ENCODE assay signal across 19 cellular contexts in genomic region chr5:32511778-32512374, GRCh38.
DNase-seq lines count a peak whose midpoint lies in the region; ATAC-seq and TF ChIP-seq lines count a peak whose summit lies in the region.
"Had no signal": no experiment of that assay in that cellular context is flagged by ENCODE, and none has a peak within 500 bp of the region (broad histone marks: within the 10 kb centered on the region; RNA-seq: fewer than 3 reads in every experiment).

No MANE protein-coding gene starts in this region.

- no peak for TF ChIP-seq CTCF in spleen (IDR thresholded peaks at IDR 0.05 in 8 of 11, conservative IDR thresholded peaks at IDR 0.05 in 3 of 11)

- H3K9me3 Mint-ChIP-seq in activated T-cell treated with anti-CD3 and anti-CD28 coated beads, Interleukin-2, amount 50 U/mL, for 72 hours: no peaks in the 10 kb centered on the region
- no peaks in the 10 kb centered on the region for H3K9me3 Mint-ChIP-seq in activated T-cell treated with anti-CD3 and anti-CD28 coated beads, Interleukin-2, amount 50 U/mL, for 24 hours
- H3K9me3 Mint-ChIP-seq in effector memory CD8-positive, alpha-beta T cell: no peaks in the 10 kb centered on the region

- H3K4me1 Mint-ChIP-seq in activated T-cell treated with anti-CD3 and anti-CD28 coated beads, Interleukin-2, amount 50 U/mL, for 72 hours (ENCODE audit: low read depth): no peaks in the 10 kb centered on the region
- no peaks in the 10 kb centered on the region for H3K4me1 Mint-ChIP-seq in activated T-cell treated with anti-CD3 and anti-CD28 coated beads, Interleukin-2, amount 50 U/mL, for 24 hours (ENCODE audit: low read depth)
- no peaks in the 10 kb centered on the region for H3K4me1 Mint-ChIP-seq in effector memory CD8-positive, alpha-beta T cell (ENCODE audit: low read depth in 2 of 2)

- no peak overlapping the region for H3K27ac Mint-ChIP-seq in activated T-cell treated with anti-CD3 and anti-CD28 coated beads, Interleukin-2, amount 50 U/mL, for 72 hours
- H3K27ac Mint-ChIP-seq in activated T-cell treated with anti-CD3 and anti-CD28 coated beads, Interleukin-2, amount 50 U/mL, for 24 hours: no peak overlapping the region
- H3K27ac Mint-ChIP-seq in effector memory CD8-positive, alpha-beta T cell: no peak overlapping the region
- H3K27ac Mint-ChIP-seq: CD14-positive monocyte had no signal

- H3K27me3 Mint-ChIP-seq in activated T-cell treated with anti-CD3 and anti-CD28 coated beads, Interleukin-2, amount 50 U/mL, for 72 hours (ENCODE audit: low read depth): no peaks in the 10 kb centered on the region
- no peaks in the 10 kb centered on the region for H3K27me3 Mint-ChIP-seq in activated T-cell treated with anti-CD3 and anti-CD28 coated beads, Interleukin-2, amount 50 U/mL, for 24 hours
- H3K27me3 Mint-ChIP-seq in effector memory CD8-positive, alpha-beta T cell: peaks cover 7 to 8% of the 10 kb centered on the region in 2 donors

- intact Hi-C loops in spleen (cut with DNase I; ENCODE audit: low total_unique reads): no loop called here

- no peak for TF ChIP-seq POLR2A in spleen (IDR thresholded peaks at IDR 0.05)

- no peaks in the 10 kb centered on the region for H3K36me3 ChIP-seq in spleen
- H3K36me3 ChIP-seq: adrenal gland, heart right ventricle, left ventricle myocardium inferior had no signal

- H3K9me3 ChIP-seq in spleen: no peaks in the 10 kb centered on the region
- H3K9me3 ChIP-seq: adrenal gland, heart right ventricle, left ventricle myocardium inferior had no signal

- no peak overlapping the region for H3K4me3 Mint-ChIP-seq in activated T-cell treated with anti-CD3 and anti-CD28 coated beads, Interleukin-2, amount 50 U/mL, for 72 hours
- no peak overlapping the region for H3K4me3 Mint-ChIP-seq in activated T-cell treated with anti-CD3 and anti-CD28 coated beads, Interleukin-2, amount 50 U/mL, for 24 hours
- no peak overlapping the region for H3K4me3 Mint-ChIP-seq in effector memory CD8-positive, alpha-beta T cell
- H3K4me3 Mint-ChIP-seq: CD14-positive monocyte had no signal

- DNase-seq in activated T-cell treated with anti-CD3 and anti-CD28 coated beads, Interleukin-2, amount 50 U/mL, for 72 hours: no peak
- DNase-seq in activated T-cell treated with anti-CD3 and anti-CD28 coated beads, Interleukin-2, amount 50 U/mL, for 24 hours: no peak
- peak; percentile 5 for DNase-seq in NCI-H526 treated with DMSO at 0.1 percent for 48 hours (lab: John Stamatoyannopoulos, UW)
- DNase-seq in effector memory CD8-positive, alpha-beta T cell: no peak
- no peak for DNase-seq in stimulated activated naive CD8-positive, alpha-beta T cell treated with anti-CD3 and anti-CD28 coated beads, Interleukin-15, Interleukin-2, amounts not matched to agents 100 U/mL and 50 U/mL, for 24 hours
- DNase-seq in NCI-H446 treated with DMSO at 0.1 percent for 48 hours (lab: John Stamatoyannopoulos, UW): no peak
- no peak for DNase-seq in spleen
- DNase-seq in NCI-H82 treated with DMSO at 0.1 percent for 48 hours (lab: John Stamatoyannopoulos, UW; ENCODE audit: unreplicated experiment): no peak
- DNase-seq: adrenal gland, DMS53, heart right ventricle, left ventricle myocardium inferior, NCI-H187, NCI-H345, retina, T1000 had no signal

- H3K36me3 Mint-ChIP-seq in activated T-cell treated with anti-CD3 and anti-CD28 coated beads, Interleukin-2, amount 50 U/mL, for 72 hours (ENCODE audit: insufficient read depth in 2 of 2): no peaks in the 10 kb centered on the region
- H3K36me3 Mint-ChIP-seq in activated T-cell treated with anti-CD3 and anti-CD28 coated beads, Interleukin-2, amount 50 U/mL, for 24 hours (ENCODE audit: low read depth): no peaks in the 10 kb centered on the region
- H3K36me3 Mint-ChIP-seq in effector memory CD8-positive, alpha-beta T cell (ENCODE audit: insufficient read depth): no peaks in the 10 kb centered on the region
- H3K36me3 Mint-ChIP-seq: CD14-positive monocyte had no signal

- H3K27ac ChIP-seq in spleen: no peak overlapping the region
- H3K27ac ChIP-seq: adrenal gland, heart right ventricle, left ventricle myocardium inferior, SK-N-MC had no signal

- peaks cover 0 to 4% (median 0%) of the 10 kb centered on the region in 6 donors for H3K4me1 ChIP-seq in spleen

- no peaks in the 10 kb centered on the region for H3K27me3 ChIP-seq in spleen (replicated peaks in 1 of 7)
- H3K27me3 ChIP-seq: adrenal gland, heart right ventricle had no signal

- 79 to 86% (median 85%) methylated on average over 8 to 9 of the region's 9 CpGs for WGBS in spleen, 5 donors

- ATAC-seq in activated T-cell treated with anti-CD3 and anti-CD28 coated beads, Interleukin-2, amount 50 U/mL, for 72 hours (replicated peaks in 1 of 2): peak; percentile 50 to 63
- peak; percentile 92 for ATAC-seq in effector memory CD8-positive, alpha-beta T cell (replicated peaks)
- peak; percentile 46 for ATAC-seq in stimulated activated naive CD8-positive, alpha-beta T cell treated with anti-CD3 and anti-CD28 coated beads, Interleukin-15, Interleukin-2, amounts not matched to agents 100 U/mL and 50 U/mL, for 24 hours
- ATAC-seq: activated CD4-positive, CD25-positive, alpha-beta regulatory T cell treated with anti-CD3 and anti-CD28 coated beads, Interleukin-2, amount 50 U/mL, for 24 hours; heart right ventricle had no signal

- H3K4me3 ChIP-seq in spleen: no peak overlapping the region
- H3K4me3 ChIP-seq: adrenal gland, heart right ventricle, left ventricle myocardium inferior, SK-N-MC had no signal
